13 cellular contexts compared by ENCODE assay signal in the genomic region with DNA sequence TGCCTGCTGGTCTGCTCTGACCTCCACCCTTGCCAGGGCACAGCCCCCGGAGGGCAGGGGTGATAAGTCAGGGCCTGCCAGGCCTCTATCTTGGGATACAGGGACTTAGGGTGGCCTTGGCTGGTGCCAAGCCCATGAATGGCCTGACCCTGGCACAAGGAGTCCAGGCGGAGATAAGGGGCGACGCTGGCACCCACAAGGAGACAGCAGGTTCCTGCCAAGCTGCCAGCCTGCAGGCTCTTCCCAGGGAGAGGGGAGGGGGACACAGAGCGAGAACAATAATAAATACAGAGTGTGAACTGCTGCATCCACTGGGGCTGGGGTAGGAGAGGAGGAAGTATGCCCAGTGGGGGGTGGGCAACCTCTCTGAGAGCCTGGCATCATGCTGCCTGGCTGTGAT. TPM values are rescaled to one million over a fixed set of nuclear protein-coding genes. Genes with fewer than 3 reads are reported as not detected.
A peak's percentile ranks its signal among the peaks of the same experiment; 100 is the strongest.
DNase-seq lines count a peak whose midpoint lies in the region; ATAC-seq and TF ChIP-seq lines count a peak whose summit lies in the region.
"Had no signal": no experiment of that assay in that cellular context is flagged by ENCODE, and none has a peak within 500 bp of the region (broad histone marks: within the 10 kb centered on the region; RNA-seq: fewer than 3 reads in every experiment).

No MANE protein-coding gene starts in this region.

- H3K27me3 Mint-ChIP-seq in nephron (ENCODE audit: low read depth), result no peaks in the 10 kb centered on the region

- DNase-seq in breast epithelium (ENCODE audit: low spot score in 2 of 2) (no peak), mammary epithelial cell (no peak), fibroblast of the aortic adventitia (ENCODE audit: low read depth) (no peak), uterus (no peak), tibial nerve (ENCODE audit: low spot score in 2 of 2) (no peak), GM13976 (ENCODE audit: low spot score) (no peak)
- DNase-seq: activated CD4-positive, alpha-beta T cell treated with anti-CD3 and anti-CD28 coated beads, Interleukin-2, amount 10 ng/mL, durations not matched to agents 7 days and 5 days; activated effector memory CD4-positive, alpha-beta T cell treated with anti-CD3 and anti-CD28 coated beads, Interleukin-2, amount 50 U/mL, for 16 hours; gastrocnemius medialis; SW 1271 had no signal

- no peak overlapping the region for H3K4me2 ChIP-seq in mammary epithelial cell (ENCODE audit: insufficient read depth, low read depth, low read length)

- intact Hi-C loops in breast epithelium (cut with DNase I; ENCODE audit: low total_unique reads), result no loop called here
- intact Hi-C loops in mammary epithelial cell (cut with micrococcal nuclease), result no loop called here
- intact Hi-C loops in uterus (cut with DNase I; ENCODE audit: low total_unique reads), result no loop called here

- no peak for ATAC-seq in HG03196 (IDR thresholded peaks at IDR 0.05; ENCODE audit: unreplicated experiment)
- ATAC-seq: gastrocnemius medialis had no signal

- H3K9me3 ChIP-seq in breast epithelium (no peaks in the 10 kb centered on the region), mammary epithelial cell (replicated peaks; ENCODE audit: insufficient read depth, low read length) (no peaks in the 10 kb centered on the region), uterus (no peaks in the 10 kb centered on the region), tibial nerve (no peaks in the 10 kb centered on the region)
- H3K9me3 ChIP-seq: gastrocnemius medialis had no signal

- H4K20me1 ChIP-seq in mammary epithelial cell (ENCODE audit: insufficient read depth, low read length), result no peaks in the 10 kb centered on the region

- H3K27me3 ChIP-seq in breast epithelium (no peaks in the 10 kb centered on the region), mammary epithelial cell (ENCODE audit: insufficient read depth, low read length) (no peaks in the 10 kb centered on the region), uterus (no peaks in the 10 kb centered on the region), tibial nerve (no peaks in the 10 kb centered on the region)

- WGBS in mammary epithelial cell (ENCODE audit: low coverage, missing lambda C conversion rate), result 62% methylated on average over 3 of the region's 5 CpGs
- WGBS in tibial nerve, 2 donors, result 40 to 74% methylated on average over 5 of the region's 5 CpGs

- peak overlapping the region in 1 of 2 donors; percentile 52 for H3K27ac ChIP-seq in breast epithelium
- H3K27ac ChIP-seq in mammary epithelial cell (ENCODE audit: insufficient read depth, low read depth, low read length), result no peak overlapping the region
- H3K27ac ChIP-seq in uterus, result peak overlapping the region; percentile 96 to 99
- H3K27ac ChIP-seq in tibial nerve, result peak overlapping the region in 2 of 4 donors; percentile 28 to 64

- H3K79me2 ChIP-seq in mammary epithelial cell (ENCODE audit: insufficient read depth, low read length), result no peaks in the 10 kb centered on the region

- H3K9me3 Mint-ChIP-seq in nephron, result no peaks in the 10 kb centered on the region
- H3K9me3 Mint-ChIP-seq: activated CD4-positive, alpha-beta T cell treated with anti-CD3 and anti-CD28 coated beads, Interleukin-2, amount 10 ng/mL, durations not matched to agents 7 days and 5 days had no signal

- no peaks in the 10 kb centered on the region for H3K36me3 Mint-ChIP-seq in nephron (ENCODE audit: low read depth)

- BruUV-seq in mammary epithelial cell (replicated peaks; lab: Mats Ljungman, UMichigan), result no TSS peak

- no peak overlapping the region for H3K9ac ChIP-seq in mammary epithelial cell (ENCODE audit: insufficient read depth, low read length)

- in situ Hi-C loops in mammary epithelial cell (cut with MboI; ENCODE audit: low sequenced_read_pairs in 2 of 2) (no loop called here), GM13976 (cut with MboI; ENCODE audit: low sequenced_read_pairs, unreplicated experiment) (no loop called here)

- H3K36me3 ChIP-seq in breast epithelium (no peaks in the 10 kb centered on the region), mammary epithelial cell (ENCODE audit: insufficient read depth, low read length) (no peaks in the 10 kb centered on the region), uterus (no peaks in the 10 kb centered on the region), tibial nerve (no peaks in the 10 kb centered on the region)
- H3K36me3 ChIP-seq: gastrocnemius medialis had no signal

- H3K4me1 ChIP-seq in breast epithelium, result no peaks in the 10 kb centered on the region
- H3K4me1 ChIP-seq in mammary epithelial cell (ENCODE audit: insufficient read depth, low read length), result peaks cover 20% of the 10 kb centered on the region
- peaks cover 0 to 12% of the 10 kb centered on the region in 2 donors for H3K4me1 ChIP-seq in uterus
- peaks cover 0 to 51% (median 16%) of the 10 kb centered on the region in 4 donors for H3K4me1 ChIP-seq in tibial nerve

- H2AFZ ChIP-seq in mammary epithelial cell (ENCODE audit: low read depth, low read length), result no peak overlapping the region

- H3K27ac Mint-ChIP-seq in nephron, result peak overlapping the region; percentile 85 to 94 (median 90)

- peaks cover 59% of the 10 kb centered on the region for H3K4me1 Mint-ChIP-seq in nephron

- peak overlapping the region; percentile 80 to 93 (median 87) for H3K4me3 Mint-ChIP-seq in nephron
- H3K4me3 Mint-ChIP-seq: activated CD4-positive, alpha-beta T cell treated with anti-CD3 and anti-CD28 coated beads, Interleukin-2, amount 10 ng/mL, durations not matched to agents 7 days and 5 days had no signal

- TF ChIP-seq CTCF in breast epithelium (IDR thresholded peaks at IDR 0.05), result no peak
- no peak for TF ChIP-seq CTCF in mammary epithelial cell (conservative IDR thresholded peaks at IDR 0.05 in 1 of 2, IDR thresholded peaks at IDR 0.05 in 1 of 2; ENCODE audit: extremely low read depth in 1 of 2, insufficient read depth in 1 of 2, low read depth in 1 of 2, low read length in 2 of 2)
- no peak for TF ChIP-seq CTCF in fibroblast of the aortic adventitia (IDR thresholded peaks at IDR 0.05; ENCODE audit: insufficient read depth, low read length)
- no peak for TF ChIP-seq CTCF in nephron (IDR thresholded peaks at IDR 0.05; ENCODE audit: unreplicated experiment in 3 of 3)
- TF ChIP-seq CTCF in uterus (IDR thresholded peaks at IDR 0.05), result no peak
- no peak for TF ChIP-seq CTCF in tibial nerve (IDR thresholded peaks at IDR 0.05)
- no peak for TF ChIP-seq CTCF in GM13976 (IDR thresholded peaks at IDR 0.05; ENCODE audit: borderline replicate concordance, control extremely low read depth, extremely low read depth, insufficient read depth, missing control alignments)

- TF ChIP-seq EP300 in tibial nerve (IDR thresholded peaks at IDR 0.05), result no peak

- peak overlapping the region in 2 of 3 donors; percentile 38 to 57 for H3K4me3 ChIP-seq in breast epithelium
- H3K4me3 ChIP-seq in mammary epithelial cell (replicated peaks in 1 of 3; ENCODE audit: insufficient read depth in 1 of 3, low read depth in 2 of 3, low read length in 3 of 3), result no peak overlapping the region
- peak overlapping the region; percentile 72 for H3K4me3 ChIP-seq in fibroblast of the aortic adventitia (ENCODE audit: low read depth, low read length)
- H3K4me3 ChIP-seq in uterus, result peak overlapping the region; percentile 60
- peak overlapping the region in 1 of 4 donors; percentile 30 for H3K4me3 ChIP-seq in tibial nerve
- H3K4me3 ChIP-seq: gastrocnemius medialis had no signal

- CTCF ChIA-PET in mammary epithelial cell (lab: Charles Lee; ENCODE audit: low non-redundant PET), result no interaction called here

- no peak for TF ChIP-seq POLR2A in breast epithelium (IDR thresholded peaks at IDR 0.05)
- TF ChIP-seq POLR2A in uterus (IDR thresholded peaks at IDR 0.05), result no peak
- no peak for TF ChIP-seq POLR2A in tibial nerve (IDR thresholded peaks at IDR 0.05)

- dilution Hi-C loops in mammary epithelial cell (cut with HindIII; ENCODE audit: low sequenced_read_pairs), result loop anchor here (5.0 kb wide), 2 partner anchors 46 to 74 kb away; no protein-coding TSS in a partner anchor

RNA-seq across cellular contexts. Expression of gene CSDC2, which starts 1.0 kb away (rescaled TPM):
- total RNA-seq in breast epithelium, result 1 to 10 TPM in 2 of 3 donors, not detected in 1; 1.6 to 1.9 TPM
- total RNA-seq in mammary epithelial cell, result 1 to 10 TPM in 1 of 2 donors, under 1 TPM in 1; 0.09 to 1.0 TPM
- not detected for polyA plus RNA-seq in mammary epithelial cell
- polyA minus RNA-seq in mammary epithelial cell, result not detected
- total RNA-seq in fibroblast of the aortic adventitia (ENCODE audit: low replicate concordance), result 3.3 and 3.8 TPM in 2 replicates
- total RNA-seq in uterus, result 10 to 100 TPM in 2 of 4 donors, 1 to 10 TPM in 2; 2.4 to 83.0 (median 19.6) TPM
- 10 to 100 TPM in 1 of 4 donors, 1 to 10 TPM in 3; 1.7 to 10.8 (median 2.5) TPM for total RNA-seq in tibial nerve
- total RNA-seq: activated CD4-positive, alpha-beta T cell treated with anti-CD3 and anti-CD28 coated beads, Interleukin-2, amount 10 ng/mL, durations not matched to agents 7 days and 5 days; pulmonary artery endothelial cell had no signal

RNA-seq across cellular contexts. Expression of gene POLR3H, which starts 17.5 kb away (rescaled TPM):
- total RNA-seq in breast epithelium, result 10 to 100 TPM; 18.2 to 26.5 (median 20.2) TPM
- 10 to 100 TPM; 17.2 to 47.0 TPM for total RNA-seq in mammary epithelial cell
- 57.3 TPM for polyA plus RNA-seq in mammary epithelial cell
- 72.2 TPM for polyA minus RNA-seq in mammary epithelial cell
- 18.7 and 27.7 TPM in 2 replicates for total RNA-seq in fibroblast of the aortic adventitia (ENCODE audit: low replicate concordance)
- total RNA-seq in uterus, result 10 to 100 TPM in 2 of 4 donors, 1 to 10 TPM in 2; 3.2 to 41.9 (median 16.6) TPM
- total RNA-seq in tibial nerve, result 10 to 100 TPM; 26.6 to 33.6 (median 27.5) TPM

RNA-seq across cellular contexts. Expression of gene PMM1, which starts 27.9 kb away (rescaled TPM):
- total RNA-seq in breast epithelium (10 to 100 TPM; 42.7 to 74.1 (median 48.5) TPM), mammary epithelial cell (10 to 100 TPM; 21.2 to 44.8 TPM), fibroblast of the aortic adventitia (ENCODE audit: low replicate concordance) (29.0 and 37.9 TPM in 2 replicates), uterus (10 to 100 TPM; 21.0 to 76.5 (median 34.6) TPM), tibial nerve (10 to 100 TPM; 55.5 to 88.1 (median 83.5) TPM)
- polyA plus RNA-seq in mammary epithelial cell, result 62.8 TPM
- polyA minus RNA-seq in mammary epithelial cell, result 21.9 TPM

RNA-seq across cellular contexts. Expression of gene DESI1, which starts 59.1 kb away (rescaled TPM):
- total RNA-seq in breast epithelium, result 10 to 100 TPM; 17.0 to 23.5 (median 21.0) TPM
- total RNA-seq in mammary epithelial cell, result 10 to 100 TPM; 40.2 to 66.8 TPM
- 38.1 TPM for polyA plus RNA-seq in mammary epithelial cell
- 50.3 TPM for polyA minus RNA-seq in mammary epithelial cell
- 4.8 and 20.8 TPM in 2 replicates for total RNA-seq in fibroblast of the aortic adventitia (ENCODE audit: low replicate concordance)
- 10 to 100 TPM in 2 of 4 donors, 1 to 10 TPM in 2; 6.4 to 34.2 (median 9.6) TPM for total RNA-seq in uterus
- total RNA-seq in tibial nerve, result 10 to 100 TPM; 16.5 to 24.6 (median 19.2) TPM

RNA-seq across cellular contexts. Expression of gene XRCC6, which starts 59.3 kb away (rescaled TPM):
- total RNA-seq in breast epithelium (100 to 1,000 TPM; 194 to 232 (median 220) TPM), mammary epithelial cell (100 to 1,000 TPM; 223 to 263 TPM), fibroblast of the aortic adventitia (ENCODE audit: low replicate concordance) (214 and 276 TPM in 2 replicates), uterus (100 to 1,000 TPM in 3 of 4 donors, 10 to 100 TPM in 1; 89.1 to 303 (median 157) TPM), tibial nerve (100 to 1,000 TPM; 141 to 200 (median 178) TPM)
- polyA plus RNA-seq in mammary epithelial cell, result 191 TPM
- polyA minus RNA-seq in mammary epithelial cell, result 333 TPM

Comparison
In these comparisons a context has a peak if more than half of its experiments do, and no peak if none do; other contexts are left out.
1. H3K4me3 ChIP-seq: peak in breast epithelium (2 of 3), fibroblast of the aortic adventitia (single experiment) and uterus (2 of 2); none in mammary epithelial cell (0 of 3).